9 cellular contexts compared by ENCODE assay signal in the genomic region with DNA sequence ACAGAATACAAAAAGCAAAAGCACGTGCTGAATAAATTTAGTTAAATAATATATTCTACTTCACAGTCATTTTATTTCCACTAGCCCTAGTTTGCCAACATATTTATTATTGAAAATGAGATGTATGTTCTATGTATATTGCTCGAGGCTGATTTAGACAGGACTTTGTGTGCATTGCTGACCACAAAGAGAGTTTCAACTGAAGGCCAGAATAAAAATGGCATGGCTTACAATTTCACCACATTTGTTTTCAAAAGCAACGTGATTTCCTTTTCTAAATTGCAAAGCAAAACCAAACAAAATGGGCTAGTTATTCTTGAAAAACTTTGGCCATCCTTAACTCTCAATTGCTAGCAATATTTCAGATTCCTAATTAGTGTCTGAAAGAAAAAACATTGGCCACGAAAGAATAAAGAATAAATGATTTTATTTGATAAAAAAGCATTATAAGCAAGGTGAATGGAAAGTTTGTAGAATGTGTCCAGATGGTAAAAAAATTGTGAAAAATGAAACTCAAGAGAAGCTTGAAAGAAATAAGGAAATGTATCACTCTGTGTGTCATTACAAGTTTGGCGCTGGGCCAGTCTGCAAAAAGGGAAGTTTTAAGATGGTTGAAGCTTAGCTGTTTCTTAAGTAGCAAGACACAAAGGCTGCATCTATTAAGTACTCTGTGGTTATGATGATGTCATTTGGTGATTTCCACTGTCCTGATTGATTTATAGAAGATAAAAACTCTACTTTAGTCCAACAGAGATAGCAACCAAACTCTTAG.
DNase-seq lines count a peak whose midpoint lies in the region; ATAC-seq and TF ChIP-seq lines count a peak whose summit lies in the region.
"Had no signal": no experiment of that assay in that cellular context is flagged by ENCODE, and none has a peak within 500 bp of the region (broad histone marks: within the 10 kb centered on the region; RNA-seq: fewer than 3 reads in every experiment).

No MANE protein-coding gene starts in this region.

- TF ChIP-seq CTCF in HFF-Myc (IDR thresholded peaks at IDR 0.05; ENCODE audit: low read depth, low read length, missing control alignments), result no peak
- TF ChIP-seq CTCF in glutamatergic neuron (IDR thresholded peaks at IDR 0.05; ENCODE audit: partially characterized antibody, unreplicated experiment), result no peak

- H3K9me3 Mint-ChIP-seq in glutamatergic neuron (ENCODE audit: unreplicated experiment), result no peaks in the 10 kb centered on the region
- H3K9me3 Mint-ChIP-seq: neural crest cell had no signal

- H3K4me3 ChIP-seq in HFF-Myc (replicated peaks; ENCODE audit: low read depth, low read length), result no peak overlapping the region

- no peak overlapping the region for H3K27ac Mint-ChIP-seq in glutamatergic neuron (ENCODE audit: unreplicated experiment)

- peak; percentile 31 for DNase-seq in HFF-Myc (ENCODE audit: extremely low read depth, low read depth)
- DNase-seq in M059J (ENCODE audit: low read depth), result peak; percentile 93
- DNase-seq in amniotic epithelial cell (ENCODE audit: low read depth), result peak; percentile 87
- DNase-seq in posterior vena cava (ENCODE audit: low spot score), result peak; percentile 94
- DNase-seq in posterior cingulate gyrus, result no peak
- no peak for DNase-seq in glutamatergic neuron
- DNase-seq in NCI-H82 treated with DMSO at 0.1 percent for 48 hours (lab: John Stamatoyannopoulos, UW; ENCODE audit: unreplicated experiment), result no peak

- H3K4me3 Mint-ChIP-seq in glutamatergic neuron (ENCODE audit: unreplicated experiment), result no peak overlapping the region
- H3K4me3 Mint-ChIP-seq: neural crest cell had no signal

- no peaks in the 10 kb centered on the region for H3K36me3 Mint-ChIP-seq in glutamatergic neuron (ENCODE audit: unreplicated experiment)

- no peaks in the 10 kb centered on the region for H3K4me1 Mint-ChIP-seq in glutamatergic neuron (ENCODE audit: low read depth, unreplicated experiment)
- H3K4me1 Mint-ChIP-seq: neural crest cell had no signal

- intact Hi-C loops in posterior vena cava (cut with DNase I), result no loop called here
- intact Hi-C loops in posterior cingulate gyrus (cut with DNase I), result no loop called here

- ATAC-seq in GM18858 (IDR thresholded peaks at IDR 0.05; ENCODE audit: unreplicated experiment), result peak; percentile 95

- no peaks in the 10 kb centered on the region for H3K27me3 Mint-ChIP-seq in glutamatergic neuron (ENCODE audit: unreplicated experiment)

Comparison
In these comparisons a context has a peak if more than half of its experiments do, and no peak if none do; other contexts are left out.
1. DNase-seq: peak in HFF-Myc (single experiment), M059J (single experiment), amniotic epithelial cell (single experiment) and posterior vena cava (single experiment); none in posterior cingulate gyrus (0 of 10), glutamatergic neuron (single experiment) and NCI-H82 treated with DMSO at 0.1 percent for 48 hours (single experiment).